ENCODE assay signal across 8 cellular contexts in the genomic region with DNA sequence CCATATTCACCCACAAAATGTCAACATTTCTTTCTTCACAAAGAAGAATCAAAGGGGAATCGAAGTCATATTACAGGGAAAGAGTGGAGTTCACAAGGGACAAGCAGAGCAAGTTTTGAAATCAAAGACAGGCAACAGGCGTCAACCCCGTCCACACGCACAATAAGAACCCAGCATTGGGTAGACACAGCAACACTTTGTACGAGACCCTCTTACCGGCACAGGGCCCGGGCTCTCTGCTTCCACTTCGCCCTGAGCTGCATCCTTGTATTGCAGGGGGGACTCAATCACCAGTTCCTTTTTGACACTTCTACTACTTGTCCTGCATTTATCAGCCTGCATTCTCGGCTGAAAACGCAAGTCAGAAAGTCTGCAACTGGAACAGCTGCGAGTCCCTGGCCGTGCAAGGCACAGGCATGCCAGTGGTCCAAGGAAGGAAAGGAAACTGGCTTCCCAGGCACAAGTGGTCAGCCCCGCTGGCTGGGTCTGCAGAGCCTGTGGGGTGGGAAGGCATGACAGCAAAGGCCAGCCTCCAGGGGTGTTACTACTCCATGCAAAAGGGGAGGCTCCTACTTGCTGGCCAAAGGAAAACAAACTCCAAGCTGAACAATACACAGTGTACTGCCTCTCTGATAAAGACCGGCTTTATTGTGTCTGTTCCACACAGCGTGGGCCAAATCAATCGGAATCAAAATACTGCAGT. TPM values are rescaled to one million over a fixed set of nuclear protein-coding genes. Genes with fewer than 3 reads are reported as not detected.
DNase-seq lines count a peak whose midpoint lies in the region; ATAC-seq and TF ChIP-seq lines count a peak whose summit lies in the region.

A gene with protein sequence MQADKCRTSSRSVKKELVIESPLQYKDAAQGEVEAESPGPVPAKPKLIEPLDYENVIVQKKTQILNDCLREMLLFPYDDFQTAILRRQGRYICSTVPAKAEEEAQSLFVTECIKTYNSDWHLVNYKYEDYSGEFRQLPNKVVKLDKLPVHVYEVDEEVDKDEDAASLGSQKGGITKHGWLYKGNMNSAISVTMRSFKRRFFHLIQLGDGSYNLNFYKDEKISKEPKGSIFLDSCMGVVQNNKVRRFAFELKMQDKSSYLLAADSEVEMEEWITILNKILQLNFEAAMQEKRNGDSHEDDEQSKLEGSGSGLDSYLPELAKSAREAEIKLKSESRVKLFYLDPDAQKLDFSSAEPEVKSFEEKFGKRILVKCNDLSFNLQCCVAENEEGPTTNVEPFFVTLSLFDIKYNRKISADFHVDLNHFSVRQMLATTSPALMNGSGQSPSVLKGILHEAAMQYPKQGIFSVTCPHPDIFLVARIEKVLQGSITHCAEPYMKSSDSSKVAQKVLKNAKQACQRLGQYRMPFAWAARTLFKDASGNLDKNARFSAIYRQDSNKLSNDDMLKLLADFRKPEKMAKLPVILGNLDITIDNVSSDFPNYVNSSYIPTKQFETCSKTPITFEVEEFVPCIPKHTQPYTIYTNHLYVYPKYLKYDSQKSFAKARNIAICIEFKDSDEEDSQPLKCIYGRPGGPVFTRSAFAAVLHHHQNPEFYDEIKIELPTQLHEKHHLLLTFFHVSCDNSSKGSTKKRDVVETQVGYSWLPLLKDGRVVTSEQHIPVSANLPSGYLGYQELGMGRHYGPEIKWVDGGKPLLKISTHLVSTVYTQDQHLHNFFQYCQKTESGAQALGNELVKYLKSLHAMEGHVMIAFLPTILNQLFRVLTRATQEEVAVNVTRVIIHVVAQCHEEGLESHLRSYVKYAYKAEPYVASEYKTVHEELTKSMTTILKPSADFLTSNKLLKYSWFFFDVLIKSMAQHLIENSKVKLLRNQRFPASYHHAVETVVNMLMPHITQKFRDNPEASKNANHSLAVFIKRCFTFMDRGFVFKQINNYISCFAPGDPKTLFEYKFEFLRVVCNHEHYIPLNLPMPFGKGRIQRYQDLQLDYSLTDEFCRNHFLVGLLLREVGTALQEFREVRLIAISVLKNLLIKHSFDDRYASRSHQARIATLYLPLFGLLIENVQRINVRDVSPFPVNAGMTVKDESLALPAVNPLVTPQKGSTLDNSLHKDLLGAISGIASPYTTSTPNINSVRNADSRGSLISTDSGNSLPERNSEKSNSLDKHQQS (N-terminal part only) (minus strand): TSS at position 497 of the 703 bp plus-strand sequence. CDS start 155 bp downstream, at position 342.

- H3K36me3 Mint-ChIP-seq in stimulated activated effector memory CD8-positive, alpha-beta T cell treated with anti-CD3 and anti-CD28 coated beads, Interleukin-12 subunit alpha, Interleukin-12 subunit beta, amount 100 ng/mL, for 72 hours, result no peaks in the 10 kb centered on the region

- H3K27ac ChIP-seq in right lobe of liver (peak within 1 kb of the TSS in 2 of 3 donors; percentile 7 to 29), subcutaneous abdominal adipose tissue (ENCODE audit: low read depth, low read length) (peak within 1 kb of the TSS; percentile 19)

- no peak for TF ChIP-seq POLR2A in right lobe of liver (IDR thresholded peaks at IDR 0.05)

- no peak for TF ChIP-seq CTCF in AG09309 (IDR thresholded peaks at IDR 0.05; ENCODE audit: control insufficient read depth, insufficient read depth, low read depth, low read length, missing control alignments)
- TF ChIP-seq CTCF in right lobe of liver (IDR thresholded peaks at IDR 0.05), result no peak

- no peak within 1 kb of the TSS for H3K27ac Mint-ChIP-seq in stimulated activated effector memory CD8-positive, alpha-beta T cell treated with anti-CD3 and anti-CD28 coated beads, Interleukin-12 subunit alpha, Interleukin-12 subunit beta, amount 100 ng/mL, for 72 hours

- peaks cover 0 to 7% (median 0%) of the 10 kb centered on the region in 4 donors for H3K4me1 ChIP-seq in right lobe of liver
- H3K4me1 ChIP-seq in subcutaneous abdominal adipose tissue (ENCODE audit: control insufficient read depth in 5 of 5, insufficient read depth in 5 of 5, low read length in 5 of 5), result peaks cover 0 to 58% (median 29%) of the 10 kb centered on the region in 5 donors

- H3K36me3 ChIP-seq in right lobe of liver (no peaks in the 10 kb centered on the region), subcutaneous abdominal adipose tissue (ENCODE audit: control insufficient read depth in 5 of 5, insufficient read depth in 5 of 5, low read length in 5 of 5) (no peaks in the 10 kb centered on the region)

- no peak within 1 kb of the TSS for H3K4me3 Mint-ChIP-seq in stimulated activated effector memory CD8-positive, alpha-beta T cell treated with anti-CD3 and anti-CD28 coated beads, Interleukin-12 subunit alpha, Interleukin-12 subunit beta, amount 100 ng/mL, for 72 hours

- H3K9me3 Mint-ChIP-seq in stimulated activated effector memory CD8-positive, alpha-beta T cell treated with anti-CD3 and anti-CD28 coated beads, Interleukin-12 subunit alpha, Interleukin-12 subunit beta, amount 100 ng/mL, for 72 hours, result no peaks in the 10 kb centered on the region

- 28% methylated on average over 13 of the region's 16 CpGs for WGBS in right lobe of liver (ENCODE audit: insufficient coverage, low coverage, low lambda C conversion rate, missing lambda C conversion rate)

- DNase-seq in AG09309 (ENCODE audit: low read depth), result no peak
- DNase-seq in NCI-H345 treated with DMSO at 0.1 percent for 48 hours (lab: John Stamatoyannopoulos, UW; ENCODE audit: unreplicated experiment), result peak; percentile 34
- DNase-seq in dedifferentiated amniotic fluid mesenchymal stem cell (ENCODE audit: extremely low spot score), result peak; percentile 23
- peak in 1 of 3 donors; percentile 25 for DNase-seq in right lobe of liver
- DNase-seq in stimulated activated effector memory CD8-positive, alpha-beta T cell treated with anti-CD3 and anti-CD28 coated beads, Interleukin-12 subunit alpha, Interleukin-12 subunit beta, amount 100 ng/mL, for 72 hours (ENCODE audit: low spot score in 2 of 2), result no peak

- H3K27me3 ChIP-seq in right lobe of liver (no peaks in the 10 kb centered on the region), subcutaneous abdominal adipose tissue (ENCODE audit: control insufficient read depth in 5 of 5, insufficient read depth in 4 of 5, low read length in 5 of 5) (peaks cover 0 to 3% (median 0%) of the 10 kb centered on the region in 5 donors)

- ATAC-seq in right lobe of liver (peak; percentile 87 to 98 (median 92)), HG02870 (IDR thresholded peaks at IDR 0.05; ENCODE audit: unreplicated experiment) (no peak), HG02610 (IDR thresholded peaks at IDR 0.05; ENCODE audit: unreplicated experiment) (no peak)
- ATAC-seq in stimulated activated effector memory CD8-positive, alpha-beta T cell treated with anti-CD3 and anti-CD28 coated beads, Interleukin-12 subunit alpha, Interleukin-12 subunit beta, amount 100 ng/mL, for 72 hours, result no peak

- H3K4me3 ChIP-seq in AG09309 (ENCODE audit: control insufficient read depth, low read depth, low read length) (peak within 1 kb of the TSS; percentile 42), right lobe of liver (peak within 1 kb of the TSS; percentile 5 to 38 (median 31)), subcutaneous abdominal adipose tissue (ENCODE audit: low read depth in 1 of 5, low read length in 5 of 5) (peak within 1 kb of the TSS; percentile 68 to 94 (median 81))

- peaks cover 51% of the 10 kb centered on the region for H3K4me1 Mint-ChIP-seq in stimulated activated effector memory CD8-positive, alpha-beta T cell treated with anti-CD3 and anti-CD28 coated beads, Interleukin-12 subunit alpha, Interleukin-12 subunit beta, amount 100 ng/mL, for 72 hours

- H3K9me3 ChIP-seq in right lobe of liver (no peaks in the 10 kb centered on the region), subcutaneous abdominal adipose tissue (ENCODE audit: control insufficient read depth in 5 of 5, low read length in 5 of 5) (no peaks in the 10 kb centered on the region)

- intact Hi-C loops in right lobe of liver (cut with DNase I), result no loop called here

- peak within 1 kb of the TSS; percentile 16 to 75 (median 34) for H3K9ac ChIP-seq in subcutaneous abdominal adipose tissue (ENCODE audit: low read length in 5 of 5)

RNA-seq across cellular contexts. Expression of the gene that starts here (rescaled TPM):
- 10 to 100 TPM; 16.5 to 24.3 (median 18.1) TPM for total RNA-seq in right lobe of liver

Comparison
In these comparisons a context has a peak if more than half of its experiments do, and no peak if none do; other contexts are left out.
1. DNase-seq: peak in NCI-H345 treated with DMSO at 0.1 percent for 48 hours (single experiment) and dedifferentiated amniotic fluid mesenchymal stem cell (single experiment); none in AG09309 (single experiment) and stimulated activated effector memory CD8-positive, alpha-beta T cell treated with anti-CD3 and anti-CD28 coated beads, Interleukin-12 subunit alpha, Interleukin-12 subunit beta, amount 100 ng/mL, for 72 hours (0 of 2).
2. H3K4me3 ChIP-seq: peak in every context shown above with its lines; median percentile 81 in subcutaneous abdominal adipose tissue; 42 in AG09309; 31 in right lobe of liver.
3. ATAC-seq: peak in right lobe of liver (4 of 4); none in stimulated activated effector memory CD8-positive, alpha-beta T cell treated with anti-CD3 and anti-CD28 coated beads, Interleukin-12 subunit alpha, Interleukin-12 subunit beta, amount 100 ng/mL, for 72 hours (single experiment), HG02870 (single experiment) and HG02610 (single experiment).